Comparison of ENCODE assay signal across 9 cellular contexts in genomic region chr17:60142872-60143499, GRCh38. TPM values are rescaled to one million over a fixed set of nuclear protein-coding genes. Genes with fewer than 3 reads are reported as not detected.
DNase-seq lines count a peak whose midpoint lies in the region; ATAC-seq and TF ChIP-seq lines count a peak whose summit lies in the region.
"Had no signal": no experiment of that assay in that cellular context is flagged by ENCODE, and none has a peak within 500 bp of the region (broad histone marks: within the 10 kb centered on the region; RNA-seq: fewer than 3 reads in every experiment).

No MANE protein-coding gene starts in this region.

- TF ChIP-seq CTCF in left lung (IDR thresholded peaks at IDR 0.05): peak; percentile 49 to 71

- no peaks in the 10 kb centered on the region for H3K36me3 ChIP-seq in left lung

- no peaks in the 10 kb centered on the region for H3K9me3 ChIP-seq in left lung

- H3K27me3 ChIP-seq in left lung: peaks cover 37 to 78% of the 10 kb centered on the region in 2 donors

- H3K4me3 ChIP-seq in left lung: no peak overlapping the region

- DNase-seq in DMS53 treated with DMSO at 0.1 percent for 48 hours (lab: John Stamatoyannopoulos, UW; ENCODE audit: unreplicated experiment) (peak; percentile 75), NCI-H526 (lab: John Stamatoyannopoulos, UW) (peak; percentile 79 to 93), dedifferentiated amniotic fluid mesenchymal stem cell (ENCODE audit: extremely low spot score) (peak; percentile 88), left lung (peak; percentile 87)
- peak; percentile 73 to 78 for DNase-seq in activated CD4-positive, alpha-beta T cell treated with anti-CD3 and anti-CD28 coated beads for 4 hours
- peak; percentile 82 for DNase-seq in stimulated activated CD4-positive, alpha-beta T cell treated with anti-CD3 and anti-CD28 coated beads, Interleukin-4, amount 100 ng/mL, for 1 hour

- ATAC-seq in HG03439 (IDR thresholded peaks at IDR 0.05; ENCODE audit: unreplicated experiment) (peak; percentile 75), left lung (peak; percentile 90), GM19455 (IDR thresholded peaks at IDR 0.05; ENCODE audit: unreplicated experiment) (no peak)

- H3K4me1 ChIP-seq in left lung: peaks cover 9 to 82% of the 10 kb centered on the region in 2 donors

- intact Hi-C loops in left lung (cut with DNase I): no loop called here

- peak overlapping the region in 1 of 2 donors; percentile 55 for H3K27ac ChIP-seq in left lung

RNA-seq across cellular contexts. Expression of gene CA4, which starts 6.8 kb away (rescaled TPM):
- 10 to 100 TPM; 10.6 to 35.7 TPM for total RNA-seq in left lung
- total RNA-seq: mononuclear cell had no signal
